7 cellular contexts compared by ENCODE assay signal in the genomic region with DNA sequence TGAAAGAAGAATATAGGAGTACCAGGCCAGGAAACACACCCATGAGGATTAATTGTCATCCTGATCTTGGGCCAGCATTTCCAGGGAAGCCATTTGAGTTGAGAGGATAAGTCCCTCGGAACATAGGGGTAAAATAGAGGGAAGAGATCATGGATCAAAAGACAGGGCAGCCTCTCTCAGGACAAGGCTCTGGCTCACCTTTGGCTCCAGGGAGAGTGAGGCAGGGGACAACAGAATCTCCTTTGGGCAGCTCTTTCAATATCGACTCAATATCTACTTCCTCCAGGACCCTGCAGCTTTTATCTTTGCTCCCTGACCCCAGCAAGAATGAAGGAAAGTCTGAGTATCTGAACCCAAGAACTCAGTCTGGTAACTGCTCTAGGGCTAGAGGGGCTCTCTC.
"Had no signal": no experiment of that assay in that cellular context is flagged by ENCODE, and none has a peak within 500 bp of the region (broad histone marks: within the 10 kb centered on the region; RNA-seq: fewer than 3 reads in every experiment).

A gene with protein sequence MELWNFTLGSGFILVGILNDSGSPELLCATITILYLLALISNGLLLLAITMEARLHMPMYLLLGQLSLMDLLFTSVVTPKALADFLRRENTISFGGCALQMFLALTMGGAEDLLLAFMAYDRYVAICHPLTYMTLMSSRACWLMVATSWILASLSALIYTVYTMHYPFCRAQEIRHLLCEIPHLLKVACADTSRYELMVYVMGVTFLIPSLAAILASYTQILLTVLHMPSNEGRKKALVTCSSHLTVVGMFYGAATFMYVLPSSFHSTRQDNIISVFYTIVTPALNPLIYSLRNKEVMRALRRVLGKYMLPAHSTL (plus strand): TSS at position 301 of the 400 bp plus-strand sequence. CDS start 2,018 bp downstream, outside the sequence.

- H3K27ac Mint-ChIP-seq: GM23338, HFFc6 had no signal

- H3K4me3 Mint-ChIP-seq: GM23338, H9, HFFc6 had no signal

- H3K9me3 Mint-ChIP-seq: GM23338, H9, HFFc6 had no signal

- DNase-seq: GM23248, GOT3, H7, H9, HCEC 1CT, HFFc6 had no signal
